Comparison of ENCODE assay signal across 8 cellular contexts in genomic region chr19:51593969-51594773, GRCh38. TPM values are rescaled to one million over a fixed set of nuclear protein-coding genes. Genes with fewer than 3 reads are reported as not detected.
DNase-seq lines count a peak whose midpoint lies in the region; ATAC-seq lines count a peak whose summit lies in the region.

No MANE protein-coding gene starts in this region.

- H3K9me3 Mint-ChIP-seq in CD4-positive, CD25-positive, alpha-beta regulatory T cell = peaks cover 0 to 19% (median 4%) of the 10 kb centered on the region in 7 donors

- H3K4me3 ChIP-seq in CD4-positive, CD25-positive, alpha-beta regulatory T cell (ENCODE audit: low read depth, low read length) = peak overlapping the region; percentile 92
- H3K4me3 ChIP-seq in effector memory CD4-positive, alpha-beta T cell (ENCODE audit: insufficient read depth, low read depth, low read length, poor library complexity, severe bottlenecking) = peak overlapping the region; percentile 61

- peaks cover 14% of the 10 kb centered on the region for H3K4me1 ChIP-seq in CD4-positive, CD25-positive, alpha-beta regulatory T cell (ENCODE audit: control insufficient read depth, insufficient read depth, low read length, poor library complexity, severe bottlenecking)
- H3K4me1 ChIP-seq in effector memory CD4-positive, alpha-beta T cell (ENCODE audit: control insufficient read depth, insufficient read depth, low read length, poor library complexity, severe bottlenecking) = peaks cover 9% of the 10 kb centered on the region

- H3K9me3 ChIP-seq in CD4-positive, CD25-positive, alpha-beta regulatory T cell (ENCODE audit: control insufficient read depth in 2 of 2, low read length in 2 of 2) = peaks cover 0 to 4% of the 10 kb centered on the region in 2 experiments
- no peaks in the 10 kb centered on the region for H3K9me3 ChIP-seq in effector memory CD4-positive, alpha-beta T cell (ENCODE audit: control insufficient read depth, low read length)

- peak overlapping the region; percentile 91 to 99 (median 98) for H3K4me3 Mint-ChIP-seq in CD4-positive, CD25-positive, alpha-beta regulatory T cell

- ATAC-seq in CD4-positive, CD25-positive, alpha-beta regulatory T cell (ENCODE audit: low read depth in 2 of 2) = peak; percentile 100
- peak; percentile 98 for ATAC-seq in GM19467 (IDR thresholded peaks at IDR 0.05; ENCODE audit: unreplicated experiment)

- H3K27ac ChIP-seq in CD4-positive, CD25-positive, alpha-beta regulatory T cell (ENCODE audit: insufficient read depth, low read length, poor library complexity, severe bottlenecking) = no peak overlapping the region
- H3K27ac ChIP-seq in effector memory CD4-positive, alpha-beta T cell (ENCODE audit: insufficient read depth, low read length, poor library complexity, severe bottlenecking) = no peak overlapping the region

- peaks cover 0 to 34% (median 12%) of the 10 kb centered on the region in 4 donors for H3K4me1 Mint-ChIP-seq in CD4-positive, CD25-positive, alpha-beta regulatory T cell

- H3K27ac Mint-ChIP-seq in CD4-positive, CD25-positive, alpha-beta regulatory T cell = peak overlapping the region; percentile 88 to 97 (median 90)

- no peaks in the 10 kb centered on the region for H3K27me3 Mint-ChIP-seq in CD4-positive, CD25-positive, alpha-beta regulatory T cell

- DNase-seq in CD4-positive, CD25-positive, alpha-beta regulatory T cell = peak; percentile 91 to 97 (median 91)
- DNase-seq in HPDE6-E6E7 (ENCODE audit: extremely low spot score) = peak; percentile 98
- peak; percentile 98 for DNase-seq in NK-92 treated with Interleukin-12 subunit alpha and Interleukin-12 subunit beta, amount 100 ng/mL, for 24 hours (lab: John Stamatoyannopoulos, UW)
- DNase-seq in activated CD8-positive, alpha-beta memory T cell treated with anti-CD3 and anti-CD28 coated beads for 4 hours (ENCODE audit: low read depth in 2 of 2) = peak; percentile 95
- peak; percentile 85 to 95 (median 89) for DNase-seq in effector memory CD4-positive, alpha-beta T cell
- DNase-seq in lung microvascular endothelial cell (ENCODE audit: low read depth in 2 of 2) = peak; percentile 98
- peak; percentile 86 to 93 (median 92) for DNase-seq in stimulated activated CD4-positive, alpha-beta T cell treated with anti-CD3 and anti-CD28 coated beads, TNF-alpha, amount 100 ng/mL, for 4 hours (ENCODE audit: low read depth in 3 of 3)

- peaks cover 14% of the 10 kb centered on the region for H3K36me3 Mint-ChIP-seq in CD4-positive, CD25-positive, alpha-beta regulatory T cell

- no peaks in the 10 kb centered on the region for H3K27me3 ChIP-seq in CD4-positive, CD25-positive, alpha-beta regulatory T cell (ENCODE audit: control insufficient read depth, insufficient read depth, low read length)
- H3K27me3 ChIP-seq in effector memory CD4-positive, alpha-beta T cell (replicated peaks; ENCODE audit: control insufficient read depth, insufficient read depth, low read length, poor library complexity, severe bottlenecking) = no peaks in the 10 kb centered on the region

- H3K36me3 ChIP-seq in CD4-positive, CD25-positive, alpha-beta regulatory T cell (ENCODE audit: control insufficient read depth, insufficient read depth, low read length) = no peaks in the 10 kb centered on the region
- no peaks in the 10 kb centered on the region for H3K36me3 ChIP-seq in effector memory CD4-positive, alpha-beta T cell (ENCODE audit: control insufficient read depth, insufficient read depth, low read length)

RNA-seq across cellular contexts. Expression of gene ZNF175, which starts 23.1 kb away (rescaled TPM):
- 5.2 TPM for total RNA-seq in CD4-positive, CD25-positive, alpha-beta regulatory T cell
- 1 to 10 TPM in 3 of 4 donors, under 1 TPM in 1; 0.88 to 3.8 (median 2.5) TPM for polyA plus RNA-seq in CD4-positive, CD25-positive, alpha-beta regulatory T cell
- 2.4 and 3.4 TPM in 2 replicates for total RNA-seq in lung microvascular endothelial cell

RNA-seq across cellular contexts. Expression of gene SIGLEC5, which starts 36.0 kb away (rescaled TPM):
- not detected for total RNA-seq in CD4-positive, CD25-positive, alpha-beta regulatory T cell
- under 1 TPM in 1 of 4 donors, not detected in 3; 0.16 TPM for polyA plus RNA-seq in CD4-positive, CD25-positive, alpha-beta regulatory T cell
- total RNA-seq in lung microvascular endothelial cell = not detected in 2 replicates

RNA-seq across cellular contexts. Expression of gene SIGLEC14, which starts 52.5 kb away (rescaled TPM):
- total RNA-seq in CD4-positive, CD25-positive, alpha-beta regulatory T cell = not detected
- under 1 TPM in 2 of 4 donors, not detected in 2; 0.08 to 0.18 TPM for polyA plus RNA-seq in CD4-positive, CD25-positive, alpha-beta regulatory T cell
- total RNA-seq in lung microvascular endothelial cell = not detected in 2 replicates
